ENCODE assay signal across 1 cellular context in the genomic region with DNA sequence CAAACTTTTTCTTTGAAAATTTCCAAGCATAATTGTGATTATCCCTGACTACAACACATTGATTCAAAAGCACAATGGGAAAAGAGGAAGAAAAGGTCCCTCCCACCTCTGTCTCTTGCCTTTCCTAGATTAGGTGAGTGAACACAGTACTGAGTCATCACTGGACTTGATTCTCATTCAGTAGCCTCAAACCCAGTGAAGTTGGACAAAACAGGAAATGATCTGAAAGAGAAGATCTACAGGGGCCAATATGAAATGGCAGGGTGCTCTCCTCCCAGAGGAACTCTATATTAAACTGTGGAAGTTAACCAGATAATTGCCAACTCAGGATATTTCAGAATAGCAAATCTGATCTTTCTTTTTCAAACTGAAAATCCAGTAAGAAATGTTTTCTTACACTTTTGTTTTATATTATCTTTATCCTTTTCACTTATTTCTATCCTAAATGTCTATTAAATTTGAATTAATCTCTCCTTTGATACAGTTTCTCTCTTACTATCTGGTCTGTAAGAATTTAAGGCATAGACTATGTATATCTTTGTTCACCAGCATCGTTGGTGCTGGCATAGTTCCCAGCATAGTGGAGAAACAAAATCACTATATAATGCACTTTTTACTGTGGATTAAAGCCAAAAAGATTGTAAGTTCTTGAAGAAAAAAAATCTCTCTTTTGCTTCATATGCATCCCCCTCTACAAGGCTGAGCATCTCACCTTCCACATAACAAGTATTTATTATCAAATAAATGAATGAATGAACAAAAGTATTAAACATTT.
TF ChIP-seq lines count a peak whose summit lies in the region.

No MANE protein-coding gene starts in this region.

TF ChIP-seq in K562, 482 proteins besides CTCF, POLR2A, EP300 and RAD21 (continued from another document):
- TF ChIP-seq CREM (IDR thresholded peaks at IDR 0.05; ENCODE audit: low read depth), result peak; percentile 39; the same call in 1 of the 2 replicates
- no peak for TF ChIP-seq STAG1 (CRISPR knock-in tag; IDR thresholded peaks at IDR 0.05; ENCODE audit: borderline replicate concordance)
- TF ChIP-seq TRIM24 (IDR thresholded peaks at IDR 0.05), result 0 out of 4 replicates have a peak, but pooled peaks of 1 of the 2 experiments have one; percentile 16
- TF ChIP-seq PREB (CRISPR knock-in tag; IDR thresholded peaks at IDR 0.05), result no peak
- no peak for TF ChIP-seq ZFP91 (CRISPR knock-in tag; IDR thresholded peaks at IDR 0.05)
- TF ChIP-seq NFE2 (IDR thresholded peaks at IDR 0.05; ENCODE audit: low read depth), result peak; percentile 83
- TF ChIP-seq MAFK (IDR thresholded peaks at IDR 0.05; ENCODE audit: low read length), result peak; percentile 55; the same call in 1 of the 2 replicates
- TF ChIP-seq, protein P1, sequence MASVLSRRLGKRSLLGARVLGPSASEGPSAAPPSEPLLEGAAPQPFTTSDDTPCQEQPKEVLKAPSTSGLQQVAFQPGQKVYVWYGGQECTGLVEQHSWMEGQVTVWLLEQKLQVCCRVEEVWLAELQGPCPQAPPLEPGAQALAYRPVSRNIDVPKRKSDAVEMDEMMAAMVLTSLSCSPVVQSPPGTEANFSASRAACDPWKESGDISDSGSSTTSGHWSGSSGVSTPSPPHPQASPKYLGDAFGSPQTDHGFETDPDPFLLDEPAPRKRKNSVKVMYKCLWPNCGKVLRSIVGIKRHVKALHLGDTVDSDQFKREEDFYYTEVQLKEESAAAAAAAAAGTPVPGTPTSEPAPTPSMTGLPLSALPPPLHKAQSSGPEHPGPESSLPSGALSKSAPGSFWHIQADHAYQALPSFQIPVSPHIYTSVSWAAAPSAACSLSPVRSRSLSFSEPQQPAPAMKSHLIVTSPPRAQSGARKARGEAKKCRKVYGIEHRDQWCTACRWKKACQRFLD (CRISPR knock-in tag; IDR thresholded peaks at IDR 0.05), result no peak; the same call in 1 of the 2 replicates
- no peak for TF ChIP-seq SIX5 (IDR thresholded peaks at IDR 0.05; ENCODE audit: borderline replicate concordance in 1 of 2, insufficient read depth in 1 of 2, low read depth in 1 of 2, low read length in 2 of 2)
- TF ChIP-seq EHMT2 (IDR thresholded peaks at IDR 0.05), result peak; percentile 90
- TF ChIP-seq TCF7L2 (IDR thresholded peaks at IDR 0.05; ENCODE audit: low read depth, low read length), result no peak
- 0 out of 2 replicates have a peak, but pooled peaks have one; percentile 27 for TF ChIP-seq EP400 (IDR thresholded peaks at IDR 0.05)
- no peak for TF ChIP-seq CBX2 (IDR thresholded peaks at IDR 0.05; ENCODE audit: insufficient read depth, low read length, poor library complexity, severe bottlenecking)
- no peak for TF ChIP-seq TRIM25 (IDR thresholded peaks at IDR 0.05; ENCODE audit: borderline replicate concordance)
- TF ChIP-seq, protein P2, sequence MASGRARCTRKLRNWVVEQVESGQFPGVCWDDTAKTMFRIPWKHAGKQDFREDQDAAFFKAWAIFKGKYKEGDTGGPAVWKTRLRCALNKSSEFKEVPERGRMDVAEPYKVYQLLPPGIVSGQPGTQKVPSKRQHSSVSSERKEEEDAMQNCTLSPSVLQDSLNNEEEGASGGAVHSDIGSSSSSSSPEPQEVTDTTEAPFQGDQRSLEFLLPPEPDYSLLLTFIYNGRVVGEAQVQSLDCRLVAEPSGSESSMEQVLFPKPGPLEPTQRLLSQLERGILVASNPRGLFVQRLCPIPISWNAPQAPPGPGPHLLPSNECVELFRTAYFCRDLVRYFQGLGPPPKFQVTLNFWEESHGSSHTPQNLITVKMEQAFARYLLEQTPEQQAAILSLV (tag; IDR thresholded peaks at IDR 0.05), result no peak
- no peak for TF ChIP-seq NR2F6 (CRISPR knock-in tag; IDR thresholded peaks at IDR 0.05)
- TF ChIP-seq CSDE1 (IDR thresholded peaks at IDR 0.05), result no peak
- TF ChIP-seq ETV1 (tag; conservative IDR thresholded peaks at IDR 0.05; ENCODE audit: low read depth), result peak; percentile 29; the same call in 1 of the 2 replicates
- TF ChIP-seq, protein P3, sequence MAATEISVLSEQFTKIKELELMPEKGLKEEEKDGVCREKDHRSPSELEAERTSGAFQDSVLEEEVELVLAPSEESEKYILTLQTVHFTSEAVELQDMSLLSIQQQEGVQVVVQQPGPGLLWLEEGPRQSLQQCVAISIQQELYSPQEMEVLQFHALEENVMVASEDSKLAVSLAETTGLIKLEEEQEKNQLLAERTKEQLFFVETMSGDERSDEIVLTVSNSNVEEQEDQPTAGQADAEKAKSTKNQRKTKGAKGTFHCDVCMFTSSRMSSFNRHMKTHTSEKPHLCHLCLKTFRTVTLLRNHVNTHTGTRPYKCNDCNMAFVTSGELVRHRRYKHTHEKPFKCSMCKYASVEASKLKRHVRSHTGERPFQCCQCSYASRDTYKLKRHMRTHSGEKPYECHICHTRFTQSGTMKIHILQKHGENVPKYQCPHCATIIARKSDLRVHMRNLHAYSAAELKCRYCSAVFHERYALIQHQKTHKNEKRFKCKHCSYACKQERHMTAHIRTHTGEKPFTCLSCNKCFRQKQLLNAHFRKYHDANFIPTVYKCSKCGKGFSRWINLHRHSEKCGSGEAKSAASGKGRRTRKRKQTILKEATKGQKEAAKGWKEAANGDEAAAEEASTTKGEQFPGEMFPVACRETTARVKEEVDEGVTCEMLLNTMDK (IDR thresholded peaks at IDR 0.05; ENCODE audit: borderline replicate concordance, insufficient read depth, low read depth, low read length, poor library complexity, severe bottlenecking), result no peak
- peak; percentile 85 for TF ChIP-seq SMARCA4 (IDR thresholded peaks at IDR 0.05)
- peak; percentile 78 for TF ChIP-seq SMARCE1 (IDR thresholded peaks at IDR 0.05)
- no peak for TF ChIP-seq ZNF253 (CRISPR knock-in tag; conservative IDR thresholded peaks at IDR 0.05)
- 0 out of 2 replicates have a peak, but pooled peaks have one; percentile 43 for TF ChIP-seq NFIC (IDR thresholded peaks at IDR 0.05)
- no peak for TF ChIP-seq MTF1 (CRISPR knock-in tag; IDR thresholded peaks at IDR 0.05; ENCODE audit: borderline replicate concordance)
- TF ChIP-seq SMC3 (conservative IDR thresholded peaks at IDR 0.05; ENCODE audit: insufficient read depth, low read depth, low read length), result no peak
- TF ChIP-seq ZNF175 (CRISPR knock-in tag; IDR thresholded peaks at IDR 0.05; ENCODE audit: low read depth), result no peak
- peak; percentile 39; the same call in 1 of the 2 replicates for TF ChIP-seq CBFA2T3 (IDR thresholded peaks at IDR 0.05)
- TF ChIP-seq NBN (IDR thresholded peaks at IDR 0.05; ENCODE audit: low read depth), result 0 out of 2 replicates have a peak, but pooled peaks have one; percentile 32
- peak in 1 of 2 experiments; percentile 50; a peak in 1 of 4 replicates for TF ChIP-seq RCOR1 (IDR thresholded peaks at IDR 0.05; ENCODE audit: borderline replicate concordance in 1 of 2, low read depth in 2 of 2, low read length in 2 of 2)
- TF ChIP-seq, protein P4, sequence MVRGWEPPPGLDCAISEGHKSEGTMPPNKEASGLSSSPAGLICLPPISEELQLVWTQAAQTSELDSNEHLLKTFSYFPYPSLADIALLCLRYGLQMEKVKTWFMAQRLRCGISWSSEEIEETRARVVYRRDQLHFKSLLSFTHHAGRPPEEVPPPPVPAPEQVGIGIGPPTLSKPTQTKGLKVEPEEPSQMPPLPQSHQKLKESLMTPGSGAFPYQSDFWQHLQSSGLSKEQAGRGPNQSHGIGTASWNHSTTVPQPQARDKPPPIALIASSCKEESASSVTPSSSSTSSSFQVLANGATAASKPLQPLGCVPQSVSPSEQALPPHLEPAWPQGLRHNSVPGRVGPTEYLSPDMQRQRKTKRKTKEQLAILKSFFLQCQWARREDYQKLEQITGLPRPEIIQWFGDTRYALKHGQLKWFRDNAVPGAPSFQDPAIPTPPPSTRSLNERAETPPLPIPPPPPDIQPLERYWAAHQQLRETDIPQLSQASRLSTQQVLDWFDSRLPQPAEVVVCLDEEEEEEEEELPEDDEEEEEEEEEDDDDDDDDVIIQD (CRISPR knock-in tag; IDR thresholded peaks at IDR 0.05), result no peak
- no peak for TF ChIP-seq SRSF3 (IDR thresholded peaks at IDR 0.05; ENCODE audit: insufficient read depth, low read length)
- no peak for TF ChIP-seq ZNF668 (CRISPR knock-in tag; IDR thresholded peaks at IDR 0.05)
- TF ChIP-seq USF1 (CRISPR knock-in tag; IDR thresholded peaks at IDR 0.05), result no peak
- TF ChIP-seq, protein P5, sequence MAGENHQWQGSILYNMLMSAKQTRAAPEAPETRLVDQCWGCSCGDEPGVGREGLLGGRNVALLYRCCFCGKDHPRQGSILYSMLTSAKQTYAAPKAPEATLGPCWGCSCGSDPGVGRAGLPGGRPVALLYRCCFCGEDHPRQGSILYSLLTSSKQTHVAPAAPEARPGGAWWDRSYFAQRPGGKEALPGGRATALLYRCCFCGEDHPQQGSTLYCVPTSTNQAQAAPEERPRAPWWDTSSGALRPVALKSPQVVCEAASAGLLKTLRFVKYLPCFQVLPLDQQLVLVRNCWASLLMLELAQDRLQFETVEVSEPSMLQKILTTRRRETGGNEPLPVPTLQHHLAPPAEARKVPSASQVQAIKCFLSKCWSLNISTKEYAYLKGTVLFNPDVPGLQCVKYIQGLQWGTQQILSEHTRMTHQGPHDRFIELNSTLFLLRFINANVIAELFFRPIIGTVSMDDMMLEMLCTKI (IDR thresholded peaks at IDR 0.05; ENCODE audit: partially characterized antibody), result no peak
- TF ChIP-seq SUPT5H (IDR thresholded peaks at IDR 0.05), result no peak
